ENCODE assay signal across 11 cellular contexts in the genomic region with DNA sequence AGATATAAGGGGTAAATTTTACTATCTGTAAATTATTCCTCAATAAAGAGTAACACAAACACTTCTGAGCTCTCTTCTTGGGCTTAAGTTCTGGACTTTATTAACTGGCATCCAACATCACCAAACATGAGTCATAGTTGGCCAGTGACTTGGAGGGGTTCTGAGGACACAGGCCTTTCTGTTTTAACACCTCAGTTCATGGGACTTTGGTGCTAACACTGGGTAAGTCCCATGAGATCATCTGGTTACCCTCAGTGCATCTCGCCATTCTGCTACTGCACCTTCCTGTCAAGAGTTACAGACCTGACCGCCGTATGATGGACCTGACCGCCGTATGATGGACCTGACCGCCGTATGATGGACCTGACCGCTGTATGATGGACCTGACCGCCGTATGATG. TPM values are rescaled to one million over a fixed set of nuclear protein-coding genes. Genes with fewer than 3 reads are reported as not detected.
DNase-seq lines count a peak whose midpoint lies in the region; ATAC-seq and TF ChIP-seq lines count a peak whose summit lies in the region.
"Had no signal": no experiment of that assay in that cellular context is flagged by ENCODE, and none has a peak within 500 bp of the region (broad histone marks: within the 10 kb centered on the region; RNA-seq: fewer than 3 reads in every experiment).

No MANE protein-coding gene starts in this region.

- CTCF ChIA-PET in activated CD8-positive, alpha-beta T cell treated with anti-CD3 and anti-CD28 coated beads for 36 hours (lab: Charles Lee), result no interaction called here
- CTCF ChIA-PET in activated CD8-positive, alpha-beta T cell treated with anti-CD3 and anti-CD28 coated beads, Interleukin-2, amount 10 ng/mL, durations not matched to agents 7 days and 5 days (lab: Charles Lee), result no interaction called here

- H3K27ac Mint-ChIP-seq in activated CD8-positive, alpha-beta T cell treated with anti-CD3 and anti-CD28 coated beads for 36 hours, result no peak overlapping the region
- H3K27ac Mint-ChIP-seq in activated CD8-positive, alpha-beta T cell treated with anti-CD3 and anti-CD28 coated beads, Interleukin-2, amount 10 ng/mL, durations not matched to agents 7 days and 5 days, result no peak overlapping the region
- peak overlapping the region; percentile 93 to 96 for H3K27ac Mint-ChIP-seq in effector memory CD8-positive, alpha-beta T cell
- peak overlapping the region; percentile 43 for H3K27ac Mint-ChIP-seq in stimulated activated naive B cell treated with anti-CD40 and anti-IgM and Interleukin-4, amounts not matched to agents 10 μg/mL and 1 μg/mL and 100 μg/mL, for 72 hours

- no peak for TF ChIP-seq CTCF in activated CD8-positive, alpha-beta T cell treated with anti-CD3 and anti-CD28 coated beads for 36 hours (IDR thresholded peaks at IDR 0.05)

- ATAC-seq in activated CD8-positive, alpha-beta T cell treated with anti-CD3 and anti-CD28 coated beads for 36 hours, result peak; percentile 48
- no peak for ATAC-seq in activated CD8-positive, alpha-beta T cell treated with anti-CD3 and anti-CD28 coated beads, Interleukin-2, amount 10 ng/mL, durations not matched to agents 7 days and 5 days
- ATAC-seq in HG02981 (IDR thresholded peaks at IDR 0.05; ENCODE audit: unreplicated experiment) (peak; percentile 26), GM21360 (IDR thresholded peaks at IDR 0.05; ENCODE audit: unreplicated experiment) (no peak), left lobe of liver (no peak)
- ATAC-seq in effector memory CD8-positive, alpha-beta T cell (replicated peaks), result peak; percentile 12
- ATAC-seq in stimulated activated naive B cell treated with anti-CD40 and anti-IgM and Interleukin-4, amounts not matched to agents 10 μg/mL and 1 μg/mL and 100 μg/mL, for 72 hours (replicated peaks), result no peak

- DNase-seq in activated CD8-positive, alpha-beta T cell treated with anti-CD3 and anti-CD28 coated beads for 36 hours, result no peak
- DNase-seq in activated CD8-positive, alpha-beta T cell treated with anti-CD3 and anti-CD28 coated beads, Interleukin-2, amount 10 ng/mL, durations not matched to agents 7 days and 5 days, result no peak
- DNase-seq in effector memory CD8-positive, alpha-beta T cell, result no peak
- no peak for DNase-seq in stimulated activated naive B cell treated with anti-CD40 and anti-IgM and Interleukin-4, amounts not matched to agents 10 μg/mL and 1 μg/mL and 100 μg/mL, for 72 hours
- DNase-seq in T-helper 2 cell (no peak), left lobe of liver (ENCODE audit: low spot score) (no peak)
- DNase-seq: activated naive CD4-positive, alpha-beta T cell treated with anti-CD3 and anti-CD28 coated beads, Interleukin-2, amount 50 U/mL, for 16 hours; NCI-H1417 treated with DMSO at 0.1 percent for 48 hours; thyroid gland had no signal

- POLR2A ChIA-PET in activated CD8-positive, alpha-beta T cell treated with anti-CD3 and anti-CD28 coated beads for 36 hours (lab: Charles Lee), result no interaction called here
- POLR2A ChIA-PET in activated CD8-positive, alpha-beta T cell treated with anti-CD3 and anti-CD28 coated beads, Interleukin-2, amount 10 ng/mL, durations not matched to agents 7 days and 5 days (lab: Charles Lee), result no interaction called here

- intact Hi-C loops in activated CD8-positive, alpha-beta T cell treated with anti-CD3 and anti-CD28 coated beads for 36 hours (cut with micrococcal nuclease), result no loop called here

- no peaks in the 10 kb centered on the region for H3K9me3 Mint-ChIP-seq in activated CD8-positive, alpha-beta T cell treated with anti-CD3 and anti-CD28 coated beads for 36 hours
- H3K9me3 Mint-ChIP-seq in activated CD8-positive, alpha-beta T cell treated with anti-CD3 and anti-CD28 coated beads, Interleukin-2, amount 10 ng/mL, durations not matched to agents 7 days and 5 days (ENCODE audit: insufficient read depth), result no peaks in the 10 kb centered on the region
- H3K9me3 Mint-ChIP-seq in effector memory CD8-positive, alpha-beta T cell, result no peaks in the 10 kb centered on the region
- H3K9me3 Mint-ChIP-seq in stimulated activated naive B cell treated with anti-CD40 and anti-IgM and Interleukin-4, amounts not matched to agents 10 μg/mL and 1 μg/mL and 100 μg/mL, for 72 hours, result no peaks in the 10 kb centered on the region

- no peaks in the 10 kb centered on the region for H3K27me3 Mint-ChIP-seq in activated CD8-positive, alpha-beta T cell treated with anti-CD3 and anti-CD28 coated beads for 36 hours
- H3K27me3 Mint-ChIP-seq in activated CD8-positive, alpha-beta T cell treated with anti-CD3 and anti-CD28 coated beads, Interleukin-2, amount 10 ng/mL, durations not matched to agents 7 days and 5 days (ENCODE audit: low read depth), result no peaks in the 10 kb centered on the region
- no peaks in the 10 kb centered on the region for H3K27me3 Mint-ChIP-seq in effector memory CD8-positive, alpha-beta T cell
- H3K27me3 Mint-ChIP-seq in stimulated activated naive B cell treated with anti-CD40 and anti-IgM and Interleukin-4, amounts not matched to agents 10 μg/mL and 1 μg/mL and 100 μg/mL, for 72 hours, result no peaks in the 10 kb centered on the region

- H3K36me3 Mint-ChIP-seq in activated CD8-positive, alpha-beta T cell treated with anti-CD3 and anti-CD28 coated beads for 36 hours (ENCODE audit: low read depth), result peaks cover 33% of the 10 kb centered on the region
- peaks cover 38% of the 10 kb centered on the region for H3K36me3 Mint-ChIP-seq in activated CD8-positive, alpha-beta T cell treated with anti-CD3 and anti-CD28 coated beads, Interleukin-2, amount 10 ng/mL, durations not matched to agents 7 days and 5 days (ENCODE audit: low read depth)
- peaks cover 43% of the 10 kb centered on the region for H3K36me3 Mint-ChIP-seq in effector memory CD8-positive, alpha-beta T cell (ENCODE audit: insufficient read depth)
- peaks cover 53 to 76% of the 10 kb centered on the region in 2 donors for H3K36me3 Mint-ChIP-seq in stimulated activated naive B cell treated with anti-CD40 and anti-IgM and Interleukin-4, amounts not matched to agents 10 μg/mL and 1 μg/mL and 100 μg/mL, for 72 hours

- no peak overlapping the region for H3K4me3 Mint-ChIP-seq in activated CD8-positive, alpha-beta T cell treated with anti-CD3 and anti-CD28 coated beads for 36 hours
- H3K4me3 Mint-ChIP-seq in activated CD8-positive, alpha-beta T cell treated with anti-CD3 and anti-CD28 coated beads, Interleukin-2, amount 10 ng/mL, durations not matched to agents 7 days and 5 days, result no peak overlapping the region
- no peak overlapping the region for H3K4me3 Mint-ChIP-seq in effector memory CD8-positive, alpha-beta T cell
- H3K4me3 Mint-ChIP-seq in stimulated activated naive B cell treated with anti-CD40 and anti-IgM and Interleukin-4, amounts not matched to agents 10 μg/mL and 1 μg/mL and 100 μg/mL, for 72 hours, result no peak overlapping the region

- H3K4me1 Mint-ChIP-seq in activated CD8-positive, alpha-beta T cell treated with anti-CD3 and anti-CD28 coated beads for 36 hours (ENCODE audit: low read depth), result peaks cover 58% of the 10 kb centered on the region
- peaks cover 46% of the 10 kb centered on the region for H3K4me1 Mint-ChIP-seq in activated CD8-positive, alpha-beta T cell treated with anti-CD3 and anti-CD28 coated beads, Interleukin-2, amount 10 ng/mL, durations not matched to agents 7 days and 5 days (ENCODE audit: low read depth)
- H3K4me1 Mint-ChIP-seq in effector memory CD8-positive, alpha-beta T cell (ENCODE audit: low read depth in 2 of 2), result peaks cover 60 to 81% of the 10 kb centered on the region in 2 donors
- H3K4me1 Mint-ChIP-seq in stimulated activated naive B cell treated with anti-CD40 and anti-IgM and Interleukin-4, amounts not matched to agents 10 μg/mL and 1 μg/mL and 100 μg/mL, for 72 hours, result peaks cover 54 to 84% of the 10 kb centered on the region in 2 donors

RNA-seq across cellular contexts. Expression of gene SLC15A4, which starts 9.9 kb away (rescaled TPM):
- total RNA-seq in activated CD8-positive, alpha-beta T cell treated with anti-CD3 and anti-CD28 coated beads for 36 hours, result 10 to 100 TPM; 26.4 to 26.8 TPM
- 10 to 100 TPM; 23.2 to 23.8 TPM for total RNA-seq in activated CD8-positive, alpha-beta T cell treated with anti-CD3 and anti-CD28 coated beads, Interleukin-2, amount 10 ng/mL, durations not matched to agents 7 days and 5 days
- total RNA-seq in left lobe of liver, result 11.8 TPM

RNA-seq across cellular contexts. Expression of gene GLT1D1, which starts 39.4 kb away (rescaled TPM):
- under 1 TPM; 0.32 to 0.49 TPM for total RNA-seq in activated CD8-positive, alpha-beta T cell treated with anti-CD3 and anti-CD28 coated beads for 36 hours
- total RNA-seq in activated CD8-positive, alpha-beta T cell treated with anti-CD3 and anti-CD28 coated beads, Interleukin-2, amount 10 ng/mL, durations not matched to agents 7 days and 5 days, result not detected
- 15.9 TPM for total RNA-seq in left lobe of liver

Comparison
In these comparisons a context has a peak if more than half of its experiments do, and no peak if none do; other contexts are left out.
1. ATAC-seq: peak in activated CD8-positive, alpha-beta T cell treated with anti-CD3 and anti-CD28 coated beads for 36 hours (single experiment), HG02981 (single experiment) and effector memory CD8-positive, alpha-beta T cell (single experiment); none in activated CD8-positive, alpha-beta T cell treated with anti-CD3 and anti-CD28 coated beads, Interleukin-2, amount 10 ng/mL, durations not matched to agents 7 days and 5 days (single experiment), stimulated activated naive B cell treated with anti-CD40 and anti-IgM and Interleukin-4, amounts not matched to agents 10 μg/mL and 1 μg/mL and 100 μg/mL, for 72 hours (0 of 2), GM21360 (single experiment) and left lobe of liver (single experiment).
2. H3K27ac Mint-ChIP-seq: peak in effector memory CD8-positive, alpha-beta T cell (2 of 2) and stimulated activated naive B cell treated with anti-CD40 and anti-IgM and Interleukin-4, amounts not matched to agents 10 μg/mL and 1 μg/mL and 100 μg/mL, for 72 hours (single experiment); none in activated CD8-positive, alpha-beta T cell treated with anti-CD3 and anti-CD28 coated beads for 36 hours (single experiment) and activated CD8-positive, alpha-beta T cell treated with anti-CD3 and anti-CD28 coated beads, Interleukin-2, amount 10 ng/mL, durations not matched to agents 7 days and 5 days (single experiment).
3. RNA of gene GLT1D1, which starts 39.4 kb away (total RNA-seq): 15.9 TPM in left lobe of liver (single experiment); 0.32 to 0.49 TPM in activated CD8-positive, alpha-beta T cell treated with anti-CD3 and anti-CD28 coated beads for 36 hours and not detected in activated CD8-positive, alpha-beta T cell treated with anti-CD3 and anti-CD28 coated beads, Interleukin-2, amount 10 ng/mL, durations not matched to agents 7 days and 5 days; every median in the first group is over 10 times any median in the second.